16 cellular contexts compared by ENCODE assay signal in genomic region chr5:103450333-103451061, GRCh38.
DNase-seq lines count a peak whose midpoint lies in the region; ATAC-seq and TF ChIP-seq lines count a peak whose summit lies in the region.
"Had no signal": no experiment of that assay in that cellular context is flagged by ENCODE, and none has a peak within 500 bp of the region (broad histone marks: within the 10 kb centered on the region; RNA-seq: fewer than 3 reads in every experiment).

No MANE protein-coding gene starts in this region.

- TF ChIP-seq CTCF in HFFc6 (IDR thresholded peaks at IDR 0.05), result no peak

- no peaks in the 10 kb centered on the region for H3K9me3 Mint-ChIP-seq in HFFc6
- H3K9me3 Mint-ChIP-seq: mesothelial cell of epicardium had no signal

- peaks cover 7% of the 10 kb centered on the region; the same call in 1 of the 2 replicates for H3K36me3 Mint-ChIP-seq in HFFc6 (ENCODE audit: low read depth)
- H3K36me3 Mint-ChIP-seq: mesothelial cell of epicardium had no signal

- intact Hi-C loops in left colon (cut with DNase I, micrococcal nuclease), result no loop called here

- H3K27me3 Mint-ChIP-seq in HFFc6 (ENCODE audit: insufficient read depth), result no peaks in the 10 kb centered on the region; the same call in 1 of the 2 replicates

- H3K4me3 Mint-ChIP-seq in HFFc6, result peak overlapping the region; percentile 48
- H3K4me3 Mint-ChIP-seq: mesothelial cell of epicardium had no signal

- peak overlapping the region; percentile 92 for H3K27ac Mint-ChIP-seq in HFFc6
- H3K27ac Mint-ChIP-seq: mesothelial cell of epicardium had no signal

- ATAC-seq in left colon, result no peak
- ATAC-seq: body of pancreas, right lobe of liver had no signal

- peak; percentile 79 for DNase-seq in A172 (ENCODE audit: low spot score)
- peak; percentile 87 for DNase-seq in HFFc6
- DNase-seq in amniotic epithelial cell (ENCODE audit: low read depth), result peak; percentile 79
- DNase-seq in inferior parietal cortex (ENCODE audit: extremely low spot score), result peak; percentile 45
- DNase-seq in SIG-M5 treated with dmso at 0.1 percent for 504 hours (lab: John Stamatoyannopoulos, UW; ENCODE audit: unreplicated experiment), result no peak
- DNase-seq in SW480 (ENCODE audit: low spot score), result no peak
- DNase-seq in ecto neural progenitor cell (ENCODE audit: low spot score), result no peak
- DNase-seq in left colon, result no peak
- DNase-seq: activated T-cell treated with anti-CD3 and anti-CD28 coated beads, Interleukin-2, amount 50 U/mL, for 1 hour; body of pancreas; glutamatergic neuron; NCI-H1092 treated with DMSO at 0.1 percent for 48 hours; right lobe of liver; T1000; uterus had no signal

- H3K4me1 Mint-ChIP-seq in HFFc6 (ENCODE audit: low read depth), result peaks cover 80% of the 10 kb centered on the region

Comparison
In these comparisons a context has a peak if more than half of its experiments do, and no peak if none do; other contexts are left out.
1. DNase-seq: peak in A172 (single experiment), HFFc6 (single experiment), amniotic epithelial cell (single experiment) and inferior parietal cortex (single experiment); none in SIG-M5 treated with dmso at 0.1 percent for 504 hours (single experiment), SW480 (single experiment), ecto neural progenitor cell (single experiment) and left colon (0 of 2).